In the genomic region with DNA sequence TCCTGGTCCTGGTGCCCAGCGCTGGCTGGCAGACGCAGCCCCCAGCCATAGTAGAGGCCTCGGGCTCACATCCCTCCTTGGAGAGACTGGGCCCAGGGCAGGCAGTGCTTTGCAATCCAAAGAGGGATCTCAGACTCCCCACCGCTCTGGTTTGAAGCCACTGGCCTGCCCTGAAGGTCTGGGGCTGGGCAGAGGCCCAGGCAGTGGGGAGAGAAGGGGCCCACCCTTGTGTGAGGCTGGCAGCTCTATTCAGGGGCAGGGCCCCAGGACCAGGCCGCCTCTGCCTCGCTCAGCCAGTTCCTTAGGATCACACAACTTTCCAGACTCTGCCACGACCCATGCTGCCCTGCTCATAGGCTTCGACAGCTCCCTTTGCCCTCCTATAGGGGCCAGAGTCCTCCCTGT, we compare ENCODE assay signal across 27 cellular contexts. TPM values are rescaled to one million over a fixed set of nuclear protein-coding genes. Genes with fewer than 3 reads are reported as not detected.
A peak's percentile ranks its signal among the peaks of the same experiment; 100 is the strongest.
DNase-seq lines count a peak whose midpoint lies in the region; ATAC-seq, FAIRE-seq and TF ChIP-seq lines count a peak whose summit lies in the region.
"Had no signal": no experiment of that assay in that cellular context is flagged by ENCODE, and none has a peak within 500 bp of the region (broad histone marks: within the 10 kb centered on the region; RNA-seq: fewer than 3 reads in every experiment).

No MANE protein-coding gene starts in this region.

- H3K27ac ChIP-seq in heart right ventricle (peak overlapping the region in 4 of 10 donors; percentile 20 to 45 (median 41)), right atrium auricular region (no peak overlapping the region), K562 (ENCODE audit: extremely low read depth, low read depth, low read length) (no peak overlapping the region), lower lobe of right lung (peak overlapping the region; percentile 2), tibial nerve (peak overlapping the region in 3 of 4 donors; percentile 60 to 85 (median 76))
- H3K27ac ChIP-seq: BLaER1 treated with 17β-estradiol and CSF1 and Interleukin-3, amounts not matched to agents 10 nM and 100 nM; breast epithelium; HL-60; prostate gland had no signal

- peaks cover 0 to 32% (median 14%) of the 10 kb centered on the region in 9 donors for H3K4me1 ChIP-seq in heart right ventricle
- peaks cover under 1 to 22% of the 10 kb centered on the region in 2 donors for H3K4me1 ChIP-seq in right atrium auricular region
- H3K4me1 ChIP-seq in K562 (replicated peaks in 1 of 2; ENCODE audit: control insufficient read depth in 2 of 2, insufficient read depth in 2 of 2, low read length in 2 of 2) = peaks cover 0 to 33% of the 10 kb centered on the region in 2 experiments; a peak in 2 of 5 replicates
- no peaks in the 10 kb centered on the region for H3K4me1 ChIP-seq in lower lobe of right lung
- peaks cover 0 to 45% (median 23%) of the 10 kb centered on the region in 4 donors for H3K4me1 ChIP-seq in tibial nerve
- H3K4me1 ChIP-seq: breast epithelium, prostate gland had no signal

- peaks cover 0 to 45% (median 23%) of the 10 kb centered on the region in 9 donors for H3K36me3 ChIP-seq in heart right ventricle
- peaks cover 24% of the 10 kb centered on the region for H3K36me3 ChIP-seq in right atrium auricular region
- H3K36me3 ChIP-seq in K562 (ENCODE audit: control insufficient read depth, insufficient read depth, low read length) = peaks cover 28% of the 10 kb centered on the region; the same call in 1 of the 3 replicates
- H3K36me3 ChIP-seq in lower lobe of right lung = peaks cover 47% of the 10 kb centered on the region
- H3K36me3 ChIP-seq in tibial nerve = peaks cover 0 to 33% (median 20%) of the 10 kb centered on the region in 3 donors
- H3K36me3 ChIP-seq: breast epithelium had no signal

- DNase-seq in heart right ventricle (peak in 1 of 2 donors; percentile 11), right atrium auricular region (ENCODE audit: low spot score) (no peak), K562 (ENCODE audit: extremely low read depth in 1 of 4, low spot score in 3 of 4) (no peak), lower lobe of right lung (no peak), tibial nerve (ENCODE audit: low spot score in 2 of 2) (no peak), DMS53 (lab: John Stamatoyannopoulos, UW) (no peak), urothelium cell line (ENCODE audit: low spot score) (no peak)
- DNase-seq: activated CD4-positive, alpha-beta T cell treated with anti-CD3 and anti-CD28 coated beads, Interleukin-2, amount 50 U/mL, for 1 hour; activated CD8-positive, alpha-beta memory T cell treated with anti-CD3 and anti-CD28 coated beads, Interleukin-2, amount 50 U/mL, for 4 hours; activated effector memory CD4-positive, alpha-beta T cell treated with anti-CD3 and anti-CD28 coated beads, Interleukin-2, amount 50 U/mL, for 16 hours; Calu3; erythroblast; IMR-90; islet precursor cell; NCI-H146; NCI-H748 treated with DMSO at 0.1 percent for 48 hours; nephron progenitor cell; stimulated activated CD4-positive, alpha-beta T cell treated with anti-CD3 and anti-CD28 coated beads, Interleukin-2, amount 100 ng/mL, for 48 hours; stimulated activated naive CD4-positive, alpha-beta T cell treated with Interleukin-2 at 50 U/mL for 16 hours had no signal

- intact Hi-C loops in heart right ventricle (cut with DNase I) = loop anchor here in 1 of 10 donors (5.0 kb wide), 1 partner anchor 39 kb away; no protein-coding TSS in a partner anchor
- intact Hi-C loops in K562 (cut with micrococcal nuclease) = no loop called here
- intact Hi-C loops in lower lobe of right lung (cut with DNase I) = no loop called here

- POLR2A ChIA-PET in K562 (lab: Yijun Ruan, JAX) = interaction anchor here (0.6 kb wide), 1 partner anchor 132 kb away, joined by 3 read pairs; no protein-coding TSS in a partner anchor

- CTCF ChIA-PET in K562 (lab: Yijun Ruan, JAX; ENCODE audit: low intra/inter-chr PET ratio) = no interaction called here

- H3K4me3 ChIP-seq in heart right ventricle = no peak overlapping the region
- no peak overlapping the region for H3K4me3 ChIP-seq in right atrium auricular region
- no peak overlapping the region for H3K4me3 ChIP-seq in K562
- no peak overlapping the region for H3K4me3 ChIP-seq in lower lobe of right lung
- no peak overlapping the region for H3K4me3 ChIP-seq in tibial nerve
- H3K4me3 ChIP-seq: BLaER1 treated with 17β-estradiol and CSF1 and Interleukin-3, amounts not matched to agents 10 nM and 100 nM; breast epithelium; prostate gland; smooth muscle cell had no signal

- no peak overlapping the region for H3K4me2 ChIP-seq in K562 (ENCODE audit: insufficient read depth, low read length)
- H3K4me2 ChIP-seq: smooth muscle cell had no signal

- in situ Hi-C loops in K562 (cut with MboI) = loop anchor here (5.0 kb wide), 1 partner anchor 134 kb away; no protein-coding TSS in a partner anchor

- 84 to 90% methylated on average over 8 of the region's 8 CpGs for WGBS in heart right ventricle, 2 donors
- 40% methylated on average over 8 of the region's 8 CpGs for WGBS in K562 (ENCODE audit: insufficient coverage, low coverage, missing lambda C conversion rate)
- 32 to 38% methylated on average over 4 to 5 of the region's 8 CpGs for whole genome bisulfite sequencing in tibial nerve, 2 donors

- no peak for TF ChIP-seq RAD21 in K562 (CRISPR knock-in tag; conservative IDR thresholded peaks at IDR 0.05 in 1 of 2, IDR thresholded peaks at IDR 0.05 in 1 of 2)

- peaks cover 3% of the 10 kb centered on the region; the same call in 1 of the 2 replicates for H4K20me1 ChIP-seq in K562 (replicated peaks; ENCODE audit: control insufficient read depth, insufficient read depth, low read length)

- H2AFZ ChIP-seq in K562 (ENCODE audit: low read depth, low read length) = no peak overlapping the region

- no peaks in the 10 kb centered on the region for H3K27me3 ChIP-seq in heart right ventricle
- H3K27me3 ChIP-seq in right atrium auricular region = no peaks in the 10 kb centered on the region
- peaks cover 0 to 15% of the 10 kb centered on the region in 2 experiments; a peak in 2 of 5 replicates for H3K27me3 ChIP-seq in K562 (ENCODE audit: control insufficient read depth in 2 of 2, insufficient read depth in 2 of 2, low read length in 2 of 2)
- H3K27me3 ChIP-seq in lower lobe of right lung (ENCODE audit: low read depth) = no peaks in the 10 kb centered on the region
- no peaks in the 10 kb centered on the region for H3K27me3 ChIP-seq in tibial nerve
- H3K27me3 ChIP-seq: BLaER1 treated with 17β-estradiol and CSF1 and Interleukin-3, amounts not matched to agents 10 nM and 100 nM; breast epithelium had no signal

- FAIRE-seq in K562 (lab: Jason Lieb, UNC) = no peak
- FAIRE-seq in urothelium cell line (lab: Jason Lieb, UNC) = no peak
- FAIRE-seq: A204.1, frontal cortex had no signal

- no peak for TF ChIP-seq CTCF in heart right ventricle (IDR thresholded peaks at IDR 0.05)
- TF ChIP-seq CTCF in right atrium auricular region (IDR thresholded peaks at IDR 0.05) = no peak
- TF ChIP-seq CTCF in K562 (IDR thresholded peaks at IDR 0.05 in 2 of 3, conservative IDR thresholded peaks at IDR 0.05 in 1 of 3; ENCODE audit: insufficient read depth in 2 of 3, low read depth in 1 of 3, low read length in 3 of 3) = no peak
- TF ChIP-seq CTCF in lower lobe of right lung (IDR thresholded peaks at IDR 0.05) = no peak
- no peak for TF ChIP-seq CTCF in tibial nerve (IDR thresholded peaks at IDR 0.05)

- no peaks in the 10 kb centered on the region for H3K9me1 ChIP-seq in K562 (ENCODE audit: control insufficient read depth, insufficient read depth, low read length)

- no TSS peak for BruUV-seq in K562 (replicated peaks; lab: Mats Ljungman, UMichigan)

- peak overlapping the region in 1 of 2 experiments; percentile 14; a peak in 1 of 4 replicates for H3K9ac ChIP-seq in K562 (ENCODE audit: insufficient read depth in 1 of 2, low read depth in 2 of 2, low read length in 2 of 2)

- H3K9me3 ChIP-seq in heart right ventricle = no peaks in the 10 kb centered on the region
- H3K9me3 ChIP-seq in right atrium auricular region = no peaks in the 10 kb centered on the region
- no peaks in the 10 kb centered on the region for H3K9me3 ChIP-seq in K562 (replicated peaks; ENCODE audit: control insufficient read depth, insufficient read depth, low read depth, low read length)
- no peaks in the 10 kb centered on the region for H3K9me3 ChIP-seq in lower lobe of right lung
- no peaks in the 10 kb centered on the region for H3K9me3 ChIP-seq in tibial nerve
- H3K9me3 ChIP-seq: BLaER1 treated with 17β-estradiol and CSF1 and Interleukin-3, amounts not matched to agents 10 nM and 100 nM; breast epithelium; prostate gland had no signal

- TF ChIP-seq POLR2A in K562 (conservative IDR thresholded peaks at IDR 0.05) = no peak; the same call in 1 of the 2 replicates
- TF ChIP-seq POLR2A in tibial nerve (IDR thresholded peaks at IDR 0.05) = no peak

- H3K79me2 ChIP-seq in K562 (ENCODE audit: control insufficient read depth, insufficient read depth, low read length) = no peaks in the 10 kb centered on the region

- ATAC-seq in heart right ventricle (peak; percentile 2 to 20 (median 8)), K562 (peak; percentile 17; the same call in 1 of the 3 replicates), lower lobe of right lung (no peak), HG03521 (IDR thresholded peaks at IDR 0.05; ENCODE audit: unreplicated experiment) (no peak)

- TF ChIP-seq EP300 in K562 (IDR thresholded peaks at IDR 0.05; ENCODE audit: low read length) = no peak
- no peak for TF ChIP-seq EP300 in tibial nerve (IDR thresholded peaks at IDR 0.05)

RNA-seq across cellular contexts. Expression of a gene that starts 10.7 kb away (rescaled TPM):
- total RNA-seq in heart right ventricle (10 to 100 TPM; 21.9 to 35.9 (median 28.6) TPM), right atrium auricular region (10 to 100 TPM; 32.6 to 41.6 TPM), K562 (2014; rRNA removed) (17.1 and 20.1 TPM in 2 replicates), K562 (2014; rRNA removed; fragmentation: Illumina TruSeq; extraction: Trizol) (9.1 and 9.3 TPM in 2 replicates), K562 (2015; rRNA removed; fragmentation: Illumina TruSeq; extraction: Trizol) (8.7 and 11.1 TPM in 2 replicates), K562 (2021) (56.1 and 62.8 TPM in 2 replicates), lower lobe of right lung (66.5 TPM), tibial nerve (10 to 100 TPM; 45.8 to 67.5 (median 47.9) TPM)
- polyA plus RNA-seq in heart right ventricle (10 to 100 TPM; 24.4 to 35.6 TPM), K562 (2011; rRNA removed) (14.0 and 25.1 TPM in 2 replicates), K562 (2014; fragmentation: Illumina TruSeq; extraction: Trizol) (44.6 and 47.6 TPM in 2 replicates), K562 (2014; fragmentation: Nextera tagmentation; extraction: Ambion mirVana) (10 to 100 TPM in 1 of 2 experiments, 1 to 10 TPM in 1; 8.3 to 12.0 TPM), K562 (2014; rRNA removed) (30.9 and 32.2 TPM in 2 replicates)
- total RNA-seq in K562 (2011; cell fraction: chromatin; rRNA removed; ENCODE audit: low replicate concordance) = 131 and 191 TPM in 2 replicates
- 87.9 and 99.6 TPM in 2 replicates for total RNA-seq in K562 (2011; cell fraction: nucleolus; rRNA removed)
- total RNA-seq in K562 (2011; cell fraction: nucleoplasm; rRNA removed) = 87.4 and 93.4 TPM in 2 replicates
- polyA plus RNA-seq in K562 (2011; cell fraction: cytosol; rRNA removed) = 14.1 and 19.3 TPM in 2 replicates
- 83.4 and 92.4 TPM in 2 replicates for polyA plus RNA-seq in K562 (2011; cell fraction: nucleus; rRNA removed)
- 40.9 and 50.7 TPM in 2 replicates for polyA plus RNA-seq in K562 (2012)
- polyA minus RNA-seq in K562 (2011; rRNA and poly(A)+ RNA removed) = 9.3 and 13.0 TPM in 2 replicates
- polyA minus RNA-seq in K562 (2011; cell fraction: cytosol; rRNA and poly(A)+ RNA removed) = 32.1 and 45.6 TPM in 2 replicates
- 19.7 and 31.5 TPM in 2 replicates for polyA minus RNA-seq in K562 (2011; cell fraction: nucleus; rRNA and poly(A)+ RNA removed)

RNA-seq across cellular contexts. Expression of a gene that starts 52.3 kb away (rescaled TPM):
- 10 to 100 TPM; 12.0 to 27.0 (median 21.8) TPM for total RNA-seq in heart right ventricle
- 10 to 100 TPM in 1 of 2 donors, 1 to 10 TPM in 1; 7.3 to 14.5 TPM for polyA plus RNA-seq in heart right ventricle
- 10 to 100 TPM; 14.2 to 39.7 TPM for total RNA-seq in right atrium auricular region
- total RNA-seq in K562 (2011; cell fraction: chromatin; rRNA removed; ENCODE audit: low replicate concordance) = 19.9 and 65.7 TPM in 2 replicates
- 52.4 and 65.7 TPM in 2 replicates for total RNA-seq in K562 (2011; cell fraction: nucleolus; rRNA removed)
- 25.2 and 35.0 TPM in 2 replicates for total RNA-seq in K562 (2011; cell fraction: nucleoplasm; rRNA removed)
- total RNA-seq in K562 (2014; rRNA removed) = 7.1 and 12.0 TPM in 2 replicates
- 0.69 and 0.73 TPM in 2 replicates for total RNA-seq in K562 (2014; rRNA removed; fragmentation: Illumina TruSeq; extraction: Trizol)
- 2.3 and 2.8 TPM in 2 replicates for total RNA-seq in K562 (2015; rRNA removed; fragmentation: Illumina TruSeq; extraction: Trizol)
- 26.7 and 31.4 TPM in 2 replicates for total RNA-seq in K562 (2021)
- polyA plus RNA-seq in K562 (2011; rRNA removed) = 1.2 and 2.2 TPM in 2 replicates
- 2.9 and 4.9 TPM in 2 replicates for polyA plus RNA-seq in K562 (2011; cell fraction: cytosol; rRNA removed)
- polyA plus RNA-seq in K562 (2011; cell fraction: nucleus; rRNA removed) = 13.3 and 22.9 TPM in 2 replicates
- 10.2 and 14.1 TPM in 2 replicates for polyA plus RNA-seq in K562 (2012)
- 2.6 and 6.3 TPM in 2 replicates for polyA plus RNA-seq in K562 (2014; fragmentation: Illumina TruSeq; extraction: Trizol)
- under 1 TPM; 0.03 to 0.04 TPM for polyA plus RNA-seq in K562 (2014; fragmentation: Nextera tagmentation; extraction: Ambion mirVana)
- 8.2 and 8.6 TPM in 2 replicates for polyA plus RNA-seq in K562 (2014; rRNA removed)
- 2.0 and 2.8 TPM in 2 replicates for polyA minus RNA-seq in K562 (2011; rRNA and poly(A)+ RNA removed)
- 35.0 and 45.4 TPM in 2 replicates for polyA minus RNA-seq in K562 (2011; cell fraction: cytosol; rRNA and poly(A)+ RNA removed)
- 15.9 and 18.9 TPM in 2 replicates for polyA minus RNA-seq in K562 (2011; cell fraction: nucleus; rRNA and poly(A)+ RNA removed)
- 91.4 TPM for total RNA-seq in lower lobe of right lung
- total RNA-seq in tibial nerve = 10 to 100 TPM; 29.3 to 65.4 (median 41.5) TPM

RNA-seq across cellular contexts. Expression of a gene that starts 53.9 kb away (rescaled TPM):
- total RNA-seq in heart right ventricle = 10 to 100 TPM in 3 of 10 donors, 1 to 10 TPM in 7; 7.4 to 12.5 (median 9.3) TPM
- 10 to 100 TPM in 1 of 2 donors, 1 to 10 TPM in 1; 6.6 to 16.8 TPM for polyA plus RNA-seq in heart right ventricle
- 1 to 10 TPM; 6.4 to 9.1 TPM for total RNA-seq in right atrium auricular region
- 37.0 and 74.1 TPM in 2 replicates for total RNA-seq in K562 (2011; cell fraction: chromatin; rRNA removed; ENCODE audit: low replicate concordance)
- 37.7 and 43.0 TPM in 2 replicates for total RNA-seq in K562 (2011; cell fraction: nucleolus; rRNA removed)
- total RNA-seq in K562 (2011; cell fraction: nucleoplasm; rRNA removed) = 29.3 and 32.3 TPM in 2 replicates
- 8.8 and 11.1 TPM in 2 replicates for total RNA-seq in K562 (2014; rRNA removed)
- total RNA-seq in K562 (2014; rRNA removed; fragmentation: Illumina TruSeq; extraction: Trizol) = 2.5 and 2.9 TPM in 2 replicates
- 5.4 and 5.7 TPM in 2 replicates for total RNA-seq in K562 (2015; rRNA removed; fragmentation: Illumina TruSeq; extraction: Trizol)
- total RNA-seq in K562 (2021) = 16.3 and 17.4 TPM in 2 replicates
- polyA plus RNA-seq in K562 (2011; rRNA removed) = 4.4 and 6.8 TPM in 2 replicates
- 4.8 and 9.1 TPM in 2 replicates for polyA plus RNA-seq in K562 (2011; cell fraction: cytosol; rRNA removed)
- polyA plus RNA-seq in K562 (2011; cell fraction: nucleus; rRNA removed) = 52.4 and 74.6 TPM in 2 replicates
- 9.4 and 14.3 TPM in 2 replicates for polyA plus RNA-seq in K562 (2012)
- 4.9 and 8.4 TPM in 2 replicates for polyA plus RNA-seq in K562 (2014; fragmentation: Illumina TruSeq; extraction: Trizol)
- under 1 TPM; 0.38 to 0.56 TPM for polyA plus RNA-seq in K562 (2014; fragmentation: Nextera tagmentation; extraction: Ambion mirVana)
- polyA plus RNA-seq in K562 (2014; rRNA removed) = 14.1 and 15.1 TPM in 2 replicates
- polyA minus RNA-seq in K562 (2011; rRNA and poly(A)+ RNA removed) = 1.9 and 2.4 TPM in 2 replicates
- 3.7 and 3.8 TPM in 2 replicates for polyA minus RNA-seq in K562 (2011; cell fraction: cytosol; rRNA and poly(A)+ RNA removed)
- 10.7 and 12.0 TPM in 2 replicates for polyA minus RNA-seq in K562 (2011; cell fraction: nucleus; rRNA and poly(A)+ RNA removed)
- 13.8 TPM for total RNA-seq in lower lobe of right lung
- 10 to 100 TPM; 15.1 to 23.1 (median 18.6) TPM for total RNA-seq in tibial nerve

Comparison
In these comparisons a context has a peak if more than half of its experiments do, and no peak if none do; other contexts are left out.
1. ATAC-seq: peak in heart right ventricle (8 of 8) and K562 (single experiment); none in lower lobe of right lung (0 of 2) and HG03521 (single experiment).
2. H3K27ac ChIP-seq: peak in lower lobe of right lung (single experiment) and tibial nerve (3 of 4); none in right atrium auricular region (0 of 2) and K562 (single experiment).